ENCODE assay signal across 17 cellular contexts in genomic region chr5:3349704-3350565, GRCh38.
DNase-seq lines count a peak whose midpoint lies in the region; ATAC-seq, FAIRE-seq and TF ChIP-seq lines count a peak whose summit lies in the region.
"Had no signal": no experiment of that assay in that cellular context is flagged by ENCODE, and none has a peak within 500 bp of the region (broad histone marks: within the 10 kb centered on the region; RNA-seq: fewer than 3 reads in every experiment).

No MANE protein-coding gene starts in this region.

- H3K14ac ChIP-seq in trophoblast cell (ENCODE audit: low read length) = no peak overlapping the region

- H3K27ac ChIP-seq in heart right ventricle (no peak overlapping the region), trophoblast cell (ENCODE audit: low read depth, low read length) (no peak overlapping the region)
- H3K27ac ChIP-seq: PC-9 had no signal

- H4K8ac ChIP-seq in trophoblast cell (ENCODE audit: low read depth, low read length) = no peak overlapping the region

- no peak overlapping the region for H2AFZ ChIP-seq in trophoblast cell (ENCODE audit: insufficient read depth, low read length, poor library complexity)
- H2AFZ ChIP-seq: PC-9 had no signal

- no peak overlapping the region for H3K9ac ChIP-seq in trophoblast cell (ENCODE audit: low read length)

- TF ChIP-seq CTCF in heart right ventricle (IDR thresholded peaks at IDR 0.05) (no peak), GM13977 (IDR thresholded peaks at IDR 0.05; ENCODE audit: extremely low read depth, insufficient read depth, missing control alignments) (no peak)

- H3K79me2 ChIP-seq in trophoblast cell (ENCODE audit: control insufficient read depth, insufficient read depth, low read length, poor library complexity) = no peaks in the 10 kb centered on the region

- H3K79me1 ChIP-seq in trophoblast cell (ENCODE audit: low read length) = no peaks in the 10 kb centered on the region

- in situ Hi-C loops in GM13977 (cut with MboI; ENCODE audit: low pct_unique_long_range_greater_than_20kb, low sequenced_read_pairs, unreplicated experiment) = no loop called here

- no peak overlapping the region for H4K12ac ChIP-seq in trophoblast cell (ENCODE audit: low read depth, low read length)

- no peaks in the 10 kb centered on the region for H3K36me3 ChIP-seq in heart right ventricle
- H3K36me3 ChIP-seq in trophoblast cell (ENCODE audit: control insufficient read depth in 1 of 2, insufficient read depth in 2 of 2, low read length in 2 of 2) = no peaks in the 10 kb centered on the region
- H3K36me3 ChIP-seq: MG63 had no signal

- H3K9me3 ChIP-seq in heart right ventricle = no peaks in the 10 kb centered on the region
- H3K9me3 ChIP-seq in trophoblast cell (ENCODE audit: insufficient read depth, low read depth, low read length) = peaks cover 10% of the 10 kb centered on the region
- H3K9me3 ChIP-seq: MG63 had no signal

- peak; percentile 98 for FAIRE-seq in urothelium cell line (lab: Jason Lieb, UNC)
- FAIRE-seq: A204.1 had no signal

- H2AK5ac ChIP-seq in trophoblast cell (ENCODE audit: low read length) = no peak overlapping the region

- no peaks in the 10 kb centered on the region for H3K4me1 ChIP-seq in heart right ventricle
- no peaks in the 10 kb centered on the region for H3K4me1 ChIP-seq in trophoblast cell (ENCODE audit: control insufficient read depth in 1 of 2, insufficient read depth in 2 of 2, low read length in 2 of 2)

- H2BK120ac ChIP-seq in trophoblast cell (ENCODE audit: insufficient read depth, low read length, poor library complexity) = no peak overlapping the region

- no peak overlapping the region for H3K4me2 ChIP-seq in trophoblast cell (ENCODE audit: low read length)
- H3K4me2 ChIP-seq: PC-9 had no signal

- H4K91ac ChIP-seq in trophoblast cell (ENCODE audit: low read depth, low read length) = no peak overlapping the region

- intact Hi-C loops in cardiac septum (cut with DNase I) (no loop called here), heart right ventricle (cut with DNase I) (no loop called here)

- no peak overlapping the region for H3K4ac ChIP-seq in trophoblast cell (ENCODE audit: low read depth, low read length)

- peak; percentile 27 for DNase-seq in cardiac septum (ENCODE audit: low spot score)
- DNase-seq in heart right ventricle = no peak
- DNase-seq in islet precursor cell = peak; percentile 26
- no peak for DNase-seq in trophoblast cell
- no peak for DNase-seq in urothelium cell line (ENCODE audit: low spot score)
- no peak for DNase-seq in HPDE6-E6E7 (ENCODE audit: extremely low spot score)
- DNase-seq in GM13977 (ENCODE audit: low spot score) = no peak
- DNase-seq in DMS79 (lab: John Stamatoyannopoulos, UW) = no peak
- DNase-seq: C1 segment of cervical spinal cord, GOT3, HFFc6, MG63, NCI-H1092 treated with DMSO at 0.1 percent for 48 hours, NCI-H187, NCI-H748 treated with DMSO at 0.1 percent for 48 hours, PC-9 had no signal

- peaks cover 0 to 20% (median 0%) of the 10 kb centered on the region in 7 donors for H3K27me3 ChIP-seq in heart right ventricle
- H3K27me3 ChIP-seq in trophoblast cell (ENCODE audit: insufficient read depth, low read length) = no peaks in the 10 kb centered on the region
- H3K27me3 ChIP-seq: MG63 had no signal

- no peak overlapping the region for H3K18ac ChIP-seq in trophoblast cell (ENCODE audit: low read length)

- H3K4me3 ChIP-seq in heart right ventricle (no peak overlapping the region), trophoblast cell (ENCODE audit: low read depth, low read length) (peak overlapping the region; percentile 28)
- H3K4me3 ChIP-seq: MG63, PC-9 had no signal

- H2BK5ac ChIP-seq in trophoblast cell (ENCODE audit: low read depth, low read length, poor library complexity) = no peak overlapping the region

- H3K23ac ChIP-seq in trophoblast cell (ENCODE audit: low read length) = no peak overlapping the region

- WGBS in heart right ventricle, 2 donors = 92 to 93% methylated on average over 10 of the region's 10 CpGs
- no CpG with 5 or more reads among the region's 10 CpGs for WGBS in trophoblast cell (ENCODE audit: extremely low coverage, insufficient coverage, insufficient read length)

- ATAC-seq in heart right ventricle = no peak

- no peak overlapping the region for H2BK12ac ChIP-seq in trophoblast cell (ENCODE audit: low read length)

Comparison
In these comparisons a context has a peak if more than half of its experiments do, and no peak if none do; other contexts are left out.
1. DNase-seq: peak in cardiac septum (single experiment) and islet precursor cell (single experiment); none in heart right ventricle (0 of 2), trophoblast cell (0 of 2), urothelium cell line (single experiment), HPDE6-E6E7 (single experiment), GM13977 (single experiment) and DMS79 (single experiment).